11 cellular contexts compared by ENCODE assay signal in genomic region chr3:108472011-108472591, GRCh38. TPM values are rescaled to one million over a fixed set of nuclear protein-coding genes. Genes with fewer than 3 reads are reported as not detected.
DNase-seq lines count a peak whose midpoint lies in the region; ATAC-seq lines count a peak whose summit lies in the region.
"Had no signal": no experiment of that assay in that cellular context is flagged by ENCODE, and none has a peak within 500 bp of the region (broad histone marks: within the 10 kb centered on the region; RNA-seq: fewer than 3 reads in every experiment).

No MANE protein-coding gene starts in this region.

- peak; percentile 1 for DNase-seq in NCI-H748 (lab: John Stamatoyannopoulos, UW; ENCODE audit: unreplicated experiment)
- no peak for DNase-seq in NCI-H748 treated with DMSO at 0.1 percent for 48 hours (lab: John Stamatoyannopoulos, UW)
- DNase-seq in NCI-H460 (ENCODE audit: extremely low read depth, low read depth): peak; percentile 14
- DNase-seq in dedifferentiated amniotic fluid mesenchymal stem cell (ENCODE audit: extremely low spot score): peak; percentile 63
- peak; percentile 87 for DNase-seq in skeletal muscle cell (ENCODE audit: low read depth)
- DNase-seq in NCI-H1105 treated with DMSO at 0.1 percent for 48 hours (lab: John Stamatoyannopoulos, UW): no peak
- DNase-seq: SIG-M5 had no signal

- ATAC-seq in GM21825 (IDR thresholded peaks at IDR 0.05; ENCODE audit: unreplicated experiment) (no peak), HG03280 (IDR thresholded peaks at IDR 0.05; ENCODE audit: unreplicated experiment) (no peak)

- H3K4me3 ChIP-seq in skeletal muscle cell (ENCODE audit: low read depth, low read length): no peak overlapping the region
- H3K4me3 ChIP-seq: right atrium auricular region, tibial nerve had no signal

RNA-seq across cellular contexts. Expression of gene MYH15, which starts 38.3 kb away (rescaled TPM):
- 0.12 and 0.14 TPM in 2 replicates for total RNA-seq in NCI-H460 (2014; rRNA removed; shearing (Covaris generic))
- 0.29 TPM in 1 of 2 replicates, not detected in the other for polyA plus RNA-seq in NCI-H460 (2014; cell fraction: nucleus; rRNA removed)

Comparison
In these comparisons a context has a peak if more than half of its experiments do, and no peak if none do; other contexts are left out.
1. DNase-seq: peak in NCI-H748 (single experiment), NCI-H460 (single experiment), dedifferentiated amniotic fluid mesenchymal stem cell (single experiment) and skeletal muscle cell (single experiment); none in NCI-H748 treated with DMSO at 0.1 percent for 48 hours (single experiment) and NCI-H1105 treated with DMSO at 0.1 percent for 48 hours (single experiment).